ENCODE assay signal across 1 cellular context in genomic region chr3:62445267-62445666, GRCh38.
TF ChIP-seq lines count a peak whose summit lies in the region.

No MANE protein-coding gene starts in this region.

TF ChIP-seq in IMR-90, 13 proteins besides CTCF, POLR2A, EP300 and RAD21 (continued from another document):
- TF ChIP-seq USF2 (IDR thresholded peaks at IDR 0.05; ENCODE audit: low read depth, low read length) (no peak), NFE2L2 (IDR thresholded peaks at IDR 0.05; ENCODE audit: low read depth, low read length) (no peak), RFX5 (IDR thresholded peaks at IDR 0.05; ENCODE audit: low read depth, low read length) (no peak), BHLHE40 (IDR thresholded peaks at IDR 0.05; ENCODE audit: low read depth, low read length) (no peak), CEBPB (IDR thresholded peaks at IDR 0.05; ENCODE audit: low read depth, low read length) (no peak), ELK1 (IDR thresholded peaks at IDR 0.05; ENCODE audit: borderline replicate concordance, low read depth, low read length) (no peak), MAZ (IDR thresholded peaks at IDR 0.05; ENCODE audit: borderline replicate concordance, low read depth, low read length) (no peak)
